ENCODE assay signal across 10 cellular contexts in genomic region chr13:45737571-45738002, GRCh38. TPM values are rescaled to one million over a fixed set of nuclear protein-coding genes. Genes with fewer than 3 reads are reported as not detected.
DNase-seq lines count a peak whose midpoint lies in the region; ATAC-seq and TF ChIP-seq lines count a peak whose summit lies in the region.
"Had no signal": no experiment of that assay in that cellular context is flagged by ENCODE, and none has a peak within 500 bp of the region (broad histone marks: within the 10 kb centered on the region; RNA-seq: fewer than 3 reads in every experiment).

No MANE protein-coding gene starts in this region.

- H3K4me2 ChIP-seq in neural progenitor cell = no peak overlapping the region

- no peak overlapping the region for H3K27ac ChIP-seq in WERI-Rb-1
- H3K27ac ChIP-seq in neural progenitor cell = no peak overlapping the region
- H3K27ac ChIP-seq: RWPE1 had no signal

- peaks cover 13% of the 10 kb centered on the region for H3K4me1 Mint-ChIP-seq in neural progenitor cell

- peaks cover 17% of the 10 kb centered on the region for H3K4me1 ChIP-seq in neural progenitor cell

- H3K36me3 Mint-ChIP-seq in neural progenitor cell = no peaks in the 10 kb centered on the region

- peak; percentile 45 for ATAC-seq in HG02610 (IDR thresholded peaks at IDR 0.05; ENCODE audit: unreplicated experiment)
- ATAC-seq in GM18519 (IDR thresholded peaks at IDR 0.05; ENCODE audit: low FRiP score, unreplicated experiment) = no peak

- H3K9me3 Mint-ChIP-seq in neural progenitor cell = peaks cover 8% of the 10 kb centered on the region

- H3K36me3 ChIP-seq in WERI-Rb-1 (no peaks in the 10 kb centered on the region), neural progenitor cell (no peaks in the 10 kb centered on the region)

- H2AFZ ChIP-seq in neural progenitor cell (replicated peaks) = no peak overlapping the region

- H3K27me3 Mint-ChIP-seq in neural progenitor cell (ENCODE audit: insufficient read depth, low read depth) = no peaks in the 10 kb centered on the region

- H3K27me3 ChIP-seq in WERI-Rb-1 (ENCODE audit: insufficient read depth, low read depth, severe bottlenecking) = no peaks in the 10 kb centered on the region
- H3K27me3 ChIP-seq in neural progenitor cell = no peaks in the 10 kb centered on the region

- TF ChIP-seq CTCF in WERI-Rb-1 (IDR thresholded peaks at IDR 0.05; ENCODE audit: low read depth, low read length) (peak; percentile 66), neural progenitor cell (IDR thresholded peaks at IDR 0.05) (peak; percentile 36)

- no peaks in the 10 kb centered on the region for H3F3A ChIP-seq in neural progenitor cell (ENCODE audit: low read depth)

- no peak overlapping the region for H3K9ac ChIP-seq in neural progenitor cell

- H3K79me2 ChIP-seq in neural progenitor cell (ENCODE audit: low read depth) = no peaks in the 10 kb centered on the region

- no peak overlapping the region for H3K4me3 Mint-ChIP-seq in neural progenitor cell

- DNase-seq in SIG-M5 treated with dmso at 0.1 percent for 504 hours (lab: John Stamatoyannopoulos, UW; ENCODE audit: unreplicated experiment) (peak; percentile 15), SIG-M5 (lab: John Stamatoyannopoulos, UW) (no peak), WERI-Rb-1 (peak; percentile 33), neural progenitor cell (ENCODE audit: low spot score) (no peak), C1 segment of cervical spinal cord (lab: John Stamatoyannopoulos, UW) (no peak), SW 1271 (lab: John Stamatoyannopoulos, UW) (no peak)

- H3K9me3 ChIP-seq in WERI-Rb-1 (ENCODE audit: severe bottlenecking) (no peaks in the 10 kb centered on the region), neural progenitor cell (ENCODE audit: low read depth) (no peaks in the 10 kb centered on the region)

- H3K27ac Mint-ChIP-seq in neural progenitor cell = no peak overlapping the region

- H3K4me3 ChIP-seq in WERI-Rb-1 (ENCODE audit: low read depth, low read length) = no peak overlapping the region
- no peak overlapping the region for H3K4me3 ChIP-seq in neural progenitor cell

- no peaks in the 10 kb centered on the region for H4K20me1 ChIP-seq in neural progenitor cell (ENCODE audit: low read depth)

RNA-seq across cellular contexts. Expression of gene CBY2, which starts 35.5 kb away (rescaled TPM):
- total RNA-seq in neural progenitor cell (ENCODE audit: low replicate concordance) = 0.31 TPM in 1 of 2 replicates, not detected in the other
- total RNA-seq: LHCN-M2 had no signal

Comparison
In these comparisons a context has a peak if more than half of its experiments do, and no peak if none do; other contexts are left out.
1. DNase-seq: peak in SIG-M5 treated with dmso at 0.1 percent for 504 hours (single experiment) and WERI-Rb-1 (single experiment); none in SIG-M5 (single experiment), neural progenitor cell (single experiment), C1 segment of cervical spinal cord (0 of 14) and SW 1271 (0 of 2).